ENCODE assay signal across 8 cellular contexts in genomic region chr1:77825356-77825709, GRCh38. TPM values are rescaled to one million over a fixed set of nuclear protein-coding genes. Genes with fewer than 3 reads are reported as not detected.
A peak's percentile ranks its signal among the peaks of the same experiment; 100 is the strongest.
DNase-seq lines count a peak whose midpoint lies in the region; ATAC-seq and TF ChIP-seq lines count a peak whose summit lies in the region.

No MANE protein-coding gene starts in this region.

- no peaks in the 10 kb centered on the region for H3K27me3 Mint-ChIP-seq in activated naive CD4-positive, alpha-beta T cell treated with anti-CD3 and anti-CD28 coated beads, Interleukin-2, amount 10 ng/mL, durations not matched to agents 7 days and 5 days

- H3K4me2 ChIP-seq in OCI-LY7 (ENCODE audit: low read length), result peak overlapping the region; percentile 43

- intact Hi-C loops in OCI-LY7 (cut with micrococcal nuclease; ENCODE audit: unreplicated experiment) (loop anchor here (1.0 to 10.0 kb wide), 3 partner anchors 75 to 289 kb away; no protein-coding TSS in a partner anchor), vagina (cut with DNase I) (no loop called here)

- POLR2A ChIA-PET in OCI-LY7 (lab: Charles Lee), result interaction anchor here (0.6 to 2.0 kb wide), 12 partner anchors 9 to 180 kb away, joined by 3 to 10 read pairs (median 4); partner anchors contain the start of gene DNAJB4

- peaks cover 6% of the 10 kb centered on the region; the same call in 1 of the 2 replicates for H3K9me3 ChIP-seq in OCI-LY7 (ENCODE audit: low read length)
- no peaks in the 10 kb centered on the region for H3K9me3 ChIP-seq in vagina

- no peaks in the 10 kb centered on the region for H3K79me2 ChIP-seq in OCI-LY7 (ENCODE audit: insufficient read depth, low read depth, low read length)

- H3K4me3 Mint-ChIP-seq in activated naive CD4-positive, alpha-beta T cell treated with anti-CD3 and anti-CD28 coated beads, Interleukin-2, amount 10 ng/mL, durations not matched to agents 7 days and 5 days, result no peak overlapping the region

- peak; percentile 27 for DNase-seq in activated naive CD4-positive, alpha-beta T cell treated with anti-CD3 and anti-CD28 coated beads, Interleukin-2, amount 10 ng/mL, durations not matched to agents 7 days and 5 days
- no peak for DNase-seq in activated naive CD4-positive, alpha-beta T cell treated with anti-CD3 and anti-CD28 coated beads, Interleukin-2, amount 50 U/mL, for 16 hours
- DNase-seq in OCI-LY7 (ENCODE audit: low spot score) (peak; percentile 88), epithelial cell of prostate (ENCODE audit: low read depth, low spot score) (peak; percentile 93), omental fat pad (ENCODE audit: low spot score) (no peak), vagina (ENCODE audit: extremely low spot score in 2 of 2) (no peak)

- no peak for TF ChIP-seq POLR2A in vagina (IDR thresholded peaks at IDR 0.05)

- BruUV-seq in OCI-LY7 (replicated peaks; lab: Mats Ljungman, UMichigan), result no TSS peak

- no peak overlapping the region for H3K27ac Mint-ChIP-seq in activated naive CD4-positive, alpha-beta T cell treated with anti-CD3 and anti-CD28 coated beads, Interleukin-2, amount 10 ng/mL, durations not matched to agents 7 days and 5 days

- H3K9me2 ChIP-seq in OCI-LY7 (ENCODE audit: insufficient read depth, low read length), result no peaks in the 10 kb centered on the region

- H2AFZ ChIP-seq in OCI-LY7 (ENCODE audit: low read length), result no peak overlapping the region

- H3K27ac ChIP-seq in OCI-LY7 (ENCODE audit: low read depth, low read length, poor library complexity, severe bottlenecking) (peak overlapping the region; percentile 70), epithelial cell of prostate (peak overlapping the region; percentile 61), vagina (no peak overlapping the region)

- H3K4me3 ChIP-seq in OCI-LY7 (ENCODE audit: low read depth, low read length, poor library complexity, severe bottlenecking) (no peak overlapping the region), vagina (no peak overlapping the region)

- no peaks in the 10 kb centered on the region for H3K27me3 ChIP-seq in vagina

- H3K4me1 ChIP-seq in OCI-LY7 (ENCODE audit: insufficient read depth, low read length, poor library complexity, severe bottlenecking) (peaks cover 39% of the 10 kb centered on the region), vagina (peaks cover 9% of the 10 kb centered on the region)

- H3K4me1 Mint-ChIP-seq in activated naive CD4-positive, alpha-beta T cell treated with anti-CD3 and anti-CD28 coated beads, Interleukin-2, amount 10 ng/mL, durations not matched to agents 7 days and 5 days, result peaks cover 4% of the 10 kb centered on the region

- CTCF ChIA-PET in activated naive CD4-positive, alpha-beta T cell treated with anti-CD3 and anti-CD28 coated beads, Interleukin-2, amount 10 ng/mL, durations not matched to agents 7 days and 5 days (lab: Charles Lee), result interaction anchor here (1.0 to 1.2 kb wide), 2 partner anchors 10 to 75 kb away, joined by 4 to 6 read pairs; no protein-coding TSS in a partner anchor
- CTCF ChIA-PET in OCI-LY7 (lab: Charles Lee; ENCODE audit: unreplicated experiment), result no interaction called here

- H3K36me3 Mint-ChIP-seq in activated naive CD4-positive, alpha-beta T cell treated with anti-CD3 and anti-CD28 coated beads, Interleukin-2, amount 10 ng/mL, durations not matched to agents 7 days and 5 days, result peaks cover 17% of the 10 kb centered on the region

- no peaks in the 10 kb centered on the region for H3K9me3 Mint-ChIP-seq in activated naive CD4-positive, alpha-beta T cell treated with anti-CD3 and anti-CD28 coated beads, Interleukin-2, amount 10 ng/mL, durations not matched to agents 7 days and 5 days

- H4K20me1 ChIP-seq in OCI-LY7 (ENCODE audit: insufficient read depth, low read length), result no peaks in the 10 kb centered on the region

- ATAC-seq in HG03432 (IDR thresholded peaks at IDR 0.05; ENCODE audit: unreplicated experiment) (peak; percentile 73), omental fat pad (ENCODE audit: low FRiP score) (peak; percentile 90), GM18873 (IDR thresholded peaks at IDR 0.05; ENCODE audit: low FRiP score, unreplicated experiment) (no peak)

- H3K36me3 ChIP-seq in OCI-LY7 (ENCODE audit: insufficient read depth, low read length), result peaks cover 32% of the 10 kb centered on the region
- no peaks in the 10 kb centered on the region for H3K36me3 ChIP-seq in vagina

- TF ChIP-seq CTCF in OCI-LY7 (conservative IDR thresholded peaks at IDR 0.05; ENCODE audit: low read length), result peak; percentile 84
- TF ChIP-seq CTCF in omental fat pad (IDR thresholded peaks at IDR 0.05), result no peak
- TF ChIP-seq CTCF in vagina (IDR thresholded peaks at IDR 0.05), result no peak

RNA-seq across cellular contexts. Expression of gene MIGA1, which starts 45.9 kb away (rescaled TPM):
- 3.7 and 5.1 TPM in 2 replicates for total RNA-seq in OCI-LY7 (2014; rRNA removed; shearing (Covaris generic))
- 7.5 and 8.4 TPM in 2 replicates for total RNA-seq in OCI-LY7 (2022)
- total RNA-seq in omental fat pad, result 10 to 100 TPM; 11.9 to 19.7 (median 14.7) TPM
- 10.8 TPM for total RNA-seq in vagina

Comparison
In these comparisons a context has a peak if more than half of its experiments do, and no peak if none do; other contexts are left out.
1. DNase-seq: peak in activated naive CD4-positive, alpha-beta T cell treated with anti-CD3 and anti-CD28 coated beads, Interleukin-2, amount 10 ng/mL, durations not matched to agents 7 days and 5 days (single experiment), OCI-LY7 (single experiment) and epithelial cell of prostate (single experiment); none in activated naive CD4-positive, alpha-beta T cell treated with anti-CD3 and anti-CD28 coated beads, Interleukin-2, amount 50 U/mL, for 16 hours (single experiment), omental fat pad (single experiment) and vagina (0 of 2).